In genomic region chr22:46078241-46079092, GRCh38 we compare ENCODE assay signal across 8 cellular contexts.
DNase-seq lines count a peak whose midpoint lies in the region; ATAC-seq and TF ChIP-seq lines count a peak whose summit lies in the region.

No MANE protein-coding gene starts in this region.

- peaks cover 62 to 93% (median 81%) of the 10 kb centered on the region in 4 donors for H3K4me1 ChIP-seq in stomach

- TF ChIP-seq CTCF in stomach (IDR thresholded peaks at IDR 0.05) (no peak), nephron progenitor cell (IDR thresholded peaks at IDR 0.05) (no peak)

- CTCF ChIA-PET in activated CD4-positive, alpha-beta memory T cell treated with anti-CD3 and anti-CD28 coated beads for 36 hours (lab: Charles Lee), result interaction anchor here (1.0 to 1.7 kb wide), 3 partner anchors 8 to 72 kb away, joined by 3 to 4 read pairs (median 3); no protein-coding TSS in a partner anchor

- DNase-seq in HCEC 1CT (peak; percentile 72), Right ventricle myocardium inferior (ENCODE audit: missing footprints) (peak; percentile 83), stomach (peak; percentile 81), nephron progenitor cell (no peak), ACHN (no peak)
- DNase-seq in activated CD4-positive, alpha-beta memory T cell treated with anti-CD3 and anti-CD28 coated beads for 36 hours, result no peak

- peak; percentile 9 for ATAC-seq in SK-N-SH treated with all-trans-retinoic acid at 6 μM for 48 hours
- ATAC-seq in Right ventricle myocardium inferior, result peak; percentile 56
- no peak for ATAC-seq in GM19328 (IDR thresholded peaks at IDR 0.05; ENCODE audit: unreplicated experiment)

- H3K27ac ChIP-seq in stomach, result peak overlapping the region; percentile 96 to 100 (median 99)

- no peak for TF ChIP-seq EP300 in stomach (IDR thresholded peaks at IDR 0.05)

- H3K4me3 ChIP-seq in stomach, result peak overlapping the region; percentile 59 to 91 (median 80)

- TF ChIP-seq POLR2A in stomach (IDR thresholded peaks at IDR 0.05), result no peak

- in situ Hi-C loops in ACHN (cut with HindIII; ENCODE audit: low pct_ligation_motif_present, low pct_unique_long_range_greater_than_20kb, low sequenced_read_pairs), result no loop called here

- H3K4me3 Mint-ChIP-seq in nephron progenitor cell, result no peak overlapping the region
- no peak overlapping the region for H3K4me3 Mint-ChIP-seq in activated CD4-positive, alpha-beta memory T cell treated with anti-CD3 and anti-CD28 coated beads for 36 hours

- H3K27me3 Mint-ChIP-seq in nephron progenitor cell (ENCODE audit: low read depth, poor library complexity), result peaks cover 47% of the 10 kb centered on the region
- no peaks in the 10 kb centered on the region for H3K27me3 Mint-ChIP-seq in activated CD4-positive, alpha-beta memory T cell treated with anti-CD3 and anti-CD28 coated beads for 36 hours

- WGBS in stomach, 5 donors, result 22 to 43% (median 26%) methylated on average over 28 to 40 of the region's 40 CpGs

- no peaks in the 10 kb centered on the region for H3K9me3 ChIP-seq in stomach

- POLR2A ChIA-PET in activated CD4-positive, alpha-beta memory T cell treated with anti-CD3 and anti-CD28 coated beads for 36 hours (lab: Charles Lee), result no interaction called here

- peaks cover 5% of the 10 kb centered on the region for H3K4me1 Mint-ChIP-seq in nephron progenitor cell
- peaks cover 13% of the 10 kb centered on the region for H3K4me1 Mint-ChIP-seq in activated CD4-positive, alpha-beta memory T cell treated with anti-CD3 and anti-CD28 coated beads for 36 hours (ENCODE audit: low read depth)

- H3K27me3 ChIP-seq in stomach, result no peaks in the 10 kb centered on the region

- intact Hi-C loops in Right ventricle myocardium inferior (cut with DNase I) (no loop called here), stomach (cut with DNase I; ENCODE audit: low total_unique reads) (loop anchor here (10.0 kb wide), 1 partner anchor 64 kb away; no protein-coding TSS in a partner anchor)
- intact Hi-C loops in activated CD4-positive, alpha-beta memory T cell treated with anti-CD3 and anti-CD28 coated beads for 36 hours (cut with micrococcal nuclease), result no loop called here

- H3K36me3 ChIP-seq in stomach, result peaks cover 0 to 12% (median 0%) of the 10 kb centered on the region in 4 donors

- no peak overlapping the region for H3K27ac Mint-ChIP-seq in nephron progenitor cell
- H3K27ac Mint-ChIP-seq in activated CD4-positive, alpha-beta memory T cell treated with anti-CD3 and anti-CD28 coated beads for 36 hours, result no peak overlapping the region

- no peaks in the 10 kb centered on the region for H3K9me3 Mint-ChIP-seq in nephron progenitor cell
- no peaks in the 10 kb centered on the region for H3K9me3 Mint-ChIP-seq in activated CD4-positive, alpha-beta memory T cell treated with anti-CD3 and anti-CD28 coated beads for 36 hours

- no peaks in the 10 kb centered on the region for H3K36me3 Mint-ChIP-seq in nephron progenitor cell (ENCODE audit: low read depth)
- no peaks in the 10 kb centered on the region for H3K36me3 Mint-ChIP-seq in activated CD4-positive, alpha-beta memory T cell treated with anti-CD3 and anti-CD28 coated beads for 36 hours

TF ChIP-seq in SK-N-SH treated with all-trans-retinoic acid at 6 μM for 48 hours, 23 proteins besides CTCF, POLR2A, EP300 and RAD21:
- TF ChIP-seq ZNF70 (CRISPR knock-in tag; IDR thresholded peaks at IDR 0.05) (peak; percentile 51; the same call in 1 of the 2 replicates), POU6F1 (CRISPR knock-in tag; IDR thresholded peaks at IDR 0.05; ENCODE audit: borderline replicate concordance, low read depth) (no peak), RARB (CRISPR knock-in tag; IDR thresholded peaks at IDR 0.05) (no peak), ZFP30 (CRISPR knock-in tag; IDR thresholded peaks at IDR 0.05) (0 out of 2 replicates have a peak, but pooled peaks have one; percentile 23), TSHZ2 (CRISPR knock-in tag; IDR thresholded peaks at IDR 0.05) (no peak; the same call in 1 of the 2 replicates), ARNTL (CRISPR knock-in tag; IDR thresholded peaks at IDR 0.05; ENCODE audit: borderline replicate concordance, low read depth) (peak; percentile 80; the same call in 1 of the 2 replicates), GLIS3 (CRISPR knock-in tag; IDR thresholded peaks at IDR 0.05) (0 out of 2 replicates have a peak, but pooled peaks have one; percentile 67)

Comparison
In these comparisons a context has a peak if more than half of its experiments do, and no peak if none do; other contexts are left out.
1. DNase-seq: peak in HCEC 1CT (single experiment), Right ventricle myocardium inferior (single experiment) and stomach (single experiment); none in nephron progenitor cell (single experiment), ACHN (single experiment) and activated CD4-positive, alpha-beta memory T cell treated with anti-CD3 and anti-CD28 coated beads for 36 hours (single experiment).